8 cellular contexts compared by ENCODE assay signal in genomic region chr4:3531887-3532713, GRCh38. TPM values are rescaled to one million over a fixed set of nuclear protein-coding genes. Genes with fewer than 3 reads are reported as not detected.
DNase-seq lines count a peak whose midpoint lies in the region; ATAC-seq and TF ChIP-seq lines count a peak whose summit lies in the region.

LRPAP1 (minus strand) TSS chr4:3532422; CDS start chr4:3532412, 10 bp downstream.

- peaks cover 20 to 48% (median 27%) of the 10 kb centered on the region in 3 donors for H3K4me1 ChIP-seq in esophagus squamous epithelium

- TF ChIP-seq CTCF in esophagus squamous epithelium (IDR thresholded peaks at IDR 0.05): no peak

- intact Hi-C loops in esophagus squamous epithelium (cut with DNase I): no loop called here

- TF ChIP-seq POLR2A in esophagus squamous epithelium (IDR thresholded peaks at IDR 0.05): peak in 3 of 4 donors; percentile 58 to 86 (median 85)

- peak; percentile 79 for ATAC-seq in GM21529 (IDR thresholded peaks at IDR 0.05; ENCODE audit: unreplicated experiment)

- H3K36me3 ChIP-seq in esophagus squamous epithelium: peaks cover 0 to 30% (median 5%) of the 10 kb centered on the region in 3 donors

- no peaks in the 10 kb centered on the region for H3K9me3 ChIP-seq in esophagus squamous epithelium

- H3K27me3 ChIP-seq in esophagus squamous epithelium: no peaks in the 10 kb centered on the region

- 1% methylated on average over 28 of the region's 82 CpGs; no CpG with 5 or more reads in 1 of the 2 donors for WGBS in esophagus squamous epithelium, 2 donors

- H3K4me3 ChIP-seq in Jurkat, Clone E6-1 (ENCODE audit: low read length): peak within 1 kb of the TSS; percentile 79
- H3K4me3 ChIP-seq in esophagus squamous epithelium: peak within 1 kb of the TSS; percentile 79 to 97 (median 90)

- DNase-seq in DMS 273 treated with DMSO at 0.1 percent for 48 hours (lab: John Stamatoyannopoulos, UW): peak; percentile 52
- peak; percentile 61 for DNase-seq in Jurkat, Clone E6-1 (ENCODE audit: low read depth, low spot score)
- peak; percentile 90 to 93 for DNase-seq in activated T-cell treated with anti-CD3 and anti-CD28 coated beads, Interleukin-2, amount 50 U/mL, for 48 hours
- DNase-seq in esophagus squamous epithelium (lab: John Stamatoyannopoulos, UW): peak; percentile 33
- DNase-seq in myocyte (ENCODE audit: low read depth): peak; percentile 87
- peak; percentile 78 to 79 for DNase-seq in stimulated activated CD8-positive, alpha-beta memory T cell treated with anti-CD3 and anti-CD28 coated beads, Interleukin-7, amount 100 ng/mL, for 48 hours (ENCODE audit: extremely low read depth in 1 of 2, low read depth in 1 of 2)

- peak within 1 kb of the TSS; percentile 75 to 84 (median 84) for H3K27ac ChIP-seq in esophagus squamous epithelium

TF ChIP-seq in PFSK-1, 5 proteins besides CTCF, POLR2A, EP300 and RAD21:
- TF ChIP-seq SIN3A (IDR thresholded peaks at IDR 0.05; ENCODE audit: borderline replicate concordance, insufficient read depth, low read length) (0 out of 2 replicates have a peak, but pooled peaks have one; percentile 36), FOXP2 (optimal IDR thresholded peaks at IDR 0.05; ENCODE audit: borderline replicate concordance, extremely low read depth, extremely low read length, insufficient read depth) (no peak), TAF1 (IDR thresholded peaks at IDR 0.05; ENCODE audit: borderline replicate concordance, insufficient read depth, low read length) (peak; percentile 89; the same call in 1 of the 2 replicates), POLR2AphosphoS5 (IDR thresholded peaks at IDR 0.05; ENCODE audit: low read depth, low read length) (peak; percentile 91; the same call in 1 of the 2 replicates)
- TF ChIP-seq, protein P1, sequence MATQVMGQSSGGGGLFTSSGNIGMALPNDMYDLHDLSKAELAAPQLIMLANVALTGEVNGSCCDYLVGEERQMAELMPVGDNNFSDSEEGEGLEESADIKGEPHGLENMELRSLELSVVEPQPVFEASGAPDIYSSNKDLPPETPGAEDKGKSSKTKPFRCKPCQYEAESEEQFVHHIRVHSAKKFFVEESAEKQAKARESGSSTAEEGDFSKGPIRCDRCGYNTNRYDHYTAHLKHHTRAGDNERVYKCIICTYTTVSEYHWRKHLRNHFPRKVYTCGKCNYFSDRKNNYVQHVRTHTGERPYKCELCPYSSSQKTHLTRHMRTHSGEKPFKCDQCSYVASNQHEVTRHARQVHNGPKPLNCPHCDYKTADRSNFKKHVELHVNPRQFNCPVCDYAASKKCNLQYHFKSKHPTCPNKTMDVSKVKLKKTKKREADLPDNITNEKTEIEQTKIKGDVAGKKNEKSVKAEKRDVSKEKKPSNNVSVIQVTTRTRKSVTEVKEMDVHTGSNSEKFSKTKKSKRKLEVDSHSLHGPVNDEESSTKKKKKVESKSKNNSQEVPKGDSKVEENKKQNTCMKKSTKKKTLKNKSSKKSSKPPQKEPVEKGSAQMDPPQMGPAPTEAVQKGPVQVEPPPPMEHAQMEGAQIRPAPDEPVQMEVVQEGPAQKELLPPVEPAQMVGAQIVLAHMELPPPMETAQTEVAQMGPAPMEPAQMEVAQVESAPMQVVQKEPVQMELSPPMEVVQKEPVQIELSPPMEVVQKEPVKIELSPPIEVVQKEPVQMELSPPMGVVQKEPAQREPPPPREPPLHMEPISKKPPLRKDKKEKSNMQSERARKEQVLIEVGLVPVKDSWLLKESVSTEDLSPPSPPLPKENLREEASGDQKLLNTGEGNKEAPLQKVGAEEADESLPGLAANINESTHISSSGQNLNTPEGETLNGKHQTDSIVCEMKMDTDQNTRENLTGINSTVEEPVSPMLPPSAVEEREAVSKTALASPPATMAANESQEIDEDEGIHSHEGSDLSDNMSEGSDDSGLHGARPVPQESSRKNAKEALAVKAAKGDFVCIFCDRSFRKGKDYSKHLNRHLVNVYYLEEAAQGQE (IDR thresholded peaks at IDR 0.05; ENCODE audit: insufficient read depth in 1 of 2, low read depth in 2 of 2, low read length in 2 of 2): peak; percentile 10 to 32; a peak in 1 of 4 replicates

RNA-seq across cellular contexts. Expression of gene LRPAP1, which starts in this region (rescaled TPM):
- 90.1 TPM for polyA plus RNA-seq in Jurkat, Clone E6-1 (2012; ENCODE audit: insufficient read depth, insufficient read length)
- polyA plus RNA-seq in PFSK-1 (2012; ENCODE audit: insufficient read length, low read depth): 108 TPM
- total RNA-seq in esophagus squamous epithelium (100 to 1,000 TPM in 3 of 4 donors, 10 to 100 TPM in 1; 76.6 to 166 (median 126) TPM), myocyte (194 and 195 TPM in 2 replicates)
- 252 TPM for polyA plus RNA-seq in myocyte (2012)

Comparison
In these comparisons a context has a peak if more than half of its experiments do, and no peak if none do; other contexts are left out.
1. Peak in every context shown above with its lines: DNase-seq, ATAC-seq, H3K4me3 ChIP-seq and H3K27ac ChIP-seq.
2. DNase-seq: peak in every context shown above with its lines; median percentile 92 in activated T-cell treated with anti-CD3 and anti-CD28 coated beads, Interleukin-2, amount 50 U/mL, for 48 hours; 87 in myocyte; 78 in stimulated activated CD8-positive, alpha-beta memory T cell treated with anti-CD3 and anti-CD28 coated beads, Interleukin-7, amount 100 ng/mL, for 48 hours; 61 in Jurkat, Clone E6-1; 52 in DMS 273 treated with DMSO at 0.1 percent for 48 hours; 33 in esophagus squamous epithelium.